Comparison of ENCODE assay signal across 23 cellular contexts in genomic region chr4:31114821-31115220, GRCh38.
"Had no signal": no experiment of that assay in that cellular context is flagged by ENCODE, and none has a peak within 500 bp of the region (broad histone marks: within the 10 kb centered on the region; RNA-seq: fewer than 3 reads in every experiment).

No MANE protein-coding gene starts in this region.

- DNase-seq: cortex of kidney; dorsolateral prefrontal cortex; effector CD8-positive, alpha-beta T cell; immature natural killer cell; left ventricle myocardium inferior; lower lobe of right lung; mesendoderm; naive B cell; psoas muscle; spleen; stimulated activated CD4-positive, alpha-beta T cell treated with anti-CD3 and anti-CD28 coated beads, Interleukin-15, amount 100 ng/mL, for 24 hours; stimulated activated CD4-positive, alpha-beta T cell treated with anti-CD3 and anti-CD28 coated beads, Interleukin-1b, Interleukin-23, amount 100 ng/mL, for 48 hours; stimulated activated CD4-positive, alpha-beta T cell treated with anti-CD3 and anti-CD28 coated beads, Interleukin-4, amount 100 ng/mL, for 24 hours; tibial artery; upper lobe of left lung; uterus had no signal

- H3K4me1 Mint-ChIP-seq: immature natural killer cell; naive B cell; nephron; stimulated activated memory B cell treated with anti-CD40 and anti-IgM and Interleukin-4, amounts not matched to agents 10 μg/mL and 1 μg/mL and 100 μg/mL, for 72 hours had no signal

- H3K9me3 Mint-ChIP-seq: naive B cell; nephron; stimulated activated memory B cell treated with anti-CD40 and anti-IgM and Interleukin-4, amounts not matched to agents 10 μg/mL and 1 μg/mL and 100 μg/mL, for 72 hours; stimulated activated naive CD8-positive, alpha-beta T cell treated with anti-CD3 and anti-CD28 coated beads, Interleukin-15, Interleukin-2, amounts not matched to agents 100 ng/mL and 50 ng/mL, for 24 hours had no signal

- H2AFZ ChIP-seq: parathyroid adenoma had no signal

- H3K36me3 Mint-ChIP-seq: immature natural killer cell; naive B cell; stimulated activated memory B cell treated with anti-CD40 and anti-IgM and Interleukin-4, amounts not matched to agents 10 μg/mL and 1 μg/mL and 100 μg/mL, for 72 hours had no signal

- H3K9ac ChIP-seq: parathyroid adenoma had no signal

- H3K4me1 ChIP-seq: lower lobe of right lung, parathyroid adenoma, psoas muscle, spleen, tibial artery, upper lobe of left lung, uterus had no signal

- H3K79me2 ChIP-seq: parathyroid adenoma had no signal

- H3K9me3 ChIP-seq: gastroesophageal sphincter, left ventricle myocardium inferior, lower lobe of right lung, psoas muscle, tibial artery, upper lobe of left lung, uterus had no signal

- H3K36me3 ChIP-seq: gastroesophageal sphincter, left ventricle myocardium inferior, lower lobe of right lung, spleen, tibial artery, upper lobe of left lung, uterus had no signal

- H3K27me3 Mint-ChIP-seq: naive B cell; stimulated activated memory B cell treated with anti-CD40 and anti-IgM and Interleukin-4, amounts not matched to agents 10 μg/mL and 1 μg/mL and 100 μg/mL, for 72 hours; stimulated activated naive CD8-positive, alpha-beta T cell treated with anti-CD3 and anti-CD28 coated beads, Interleukin-15, Interleukin-2, amounts not matched to agents 100 ng/mL and 50 ng/mL, for 24 hours had no signal

- H3K27ac ChIP-seq: dorsolateral prefrontal cortex, gastroesophageal sphincter, left ventricle myocardium inferior, lower lobe of right lung, parathyroid adenoma, psoas muscle, spleen, tibial artery, upper lobe of left lung, uterus had no signal

- H3K27me3 ChIP-seq: dorsolateral prefrontal cortex, gastroesophageal sphincter, spleen, tibial artery, upper lobe of left lung, uterus had no signal

- H3K27ac Mint-ChIP-seq: immature natural killer cell; naive B cell; nephron; stimulated activated memory B cell treated with anti-CD40 and anti-IgM and Interleukin-4, amounts not matched to agents 10 μg/mL and 1 μg/mL and 100 μg/mL, for 72 hours; stimulated activated naive CD8-positive, alpha-beta T cell treated with anti-CD3 and anti-CD28 coated beads, Interleukin-15, Interleukin-2, amounts not matched to agents 100 ng/mL and 50 ng/mL, for 24 hours had no signal

- H3K4me3 Mint-ChIP-seq: immature natural killer cell; naive B cell; nephron; stimulated activated memory B cell treated with anti-CD40 and anti-IgM and Interleukin-4, amounts not matched to agents 10 μg/mL and 1 μg/mL and 100 μg/mL, for 72 hours; stimulated activated naive CD8-positive, alpha-beta T cell treated with anti-CD3 and anti-CD28 coated beads, Interleukin-15, Interleukin-2, amounts not matched to agents 100 ng/mL and 50 ng/mL, for 24 hours had no signal

- ATAC-seq: esophagus mucosa; gastroesophageal sphincter; lower lobe of right lung; psoas muscle; sciatic nerve; stimulated activated memory B cell treated with anti-CD40 and anti-IgM and Interleukin-4, amounts not matched to agents 10 μg/mL and 1 μg/mL and 100 μg/mL, for 72 hours had no signal

- H3K4me3 ChIP-seq: gastroesophageal sphincter, left ventricle myocardium inferior, lower lobe of right lung, psoas muscle, spleen, tibial artery, upper lobe of left lung, uterus had no signal
